1 cellular context compared by ENCODE assay signal in the genomic region with DNA sequence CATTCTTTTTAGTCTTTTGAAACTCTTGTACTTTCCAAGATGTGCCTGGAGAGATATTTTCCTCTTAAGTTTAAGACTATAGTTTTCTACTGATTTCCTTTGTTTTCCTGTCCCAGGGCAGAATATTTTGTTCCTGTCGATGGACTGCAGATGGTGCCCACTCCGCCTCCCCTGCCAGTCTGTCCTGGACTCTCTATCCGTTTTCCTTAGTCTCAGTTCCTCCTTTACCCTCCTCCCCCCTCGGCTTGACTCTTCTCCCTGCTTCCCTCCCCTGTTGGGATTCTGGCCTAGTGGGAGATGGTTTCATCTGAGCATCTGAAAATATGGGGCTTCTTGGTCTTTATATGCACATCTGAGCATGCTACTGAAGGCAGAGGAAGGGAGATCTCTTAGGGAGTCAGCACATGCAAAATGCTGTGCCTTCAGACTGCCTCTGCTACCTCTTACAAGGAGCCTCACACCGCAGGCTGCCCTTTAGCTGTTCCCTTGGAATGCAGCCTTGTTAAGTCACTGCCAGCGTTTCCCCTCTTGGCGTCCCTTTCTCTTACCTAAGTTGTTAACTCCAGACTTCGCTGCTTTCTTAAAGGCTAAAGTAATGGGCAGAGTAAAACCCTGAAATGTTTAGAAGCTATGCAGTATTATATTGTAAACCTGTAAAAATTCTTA.
TF ChIP-seq lines count a peak whose summit lies in the region.

No MANE protein-coding gene starts in this region.

TF ChIP-seq in H1, 55 proteins besides CTCF, POLR2A, EP300 and RAD21 (continued from another document):
- TF ChIP-seq BRCA1 (IDR thresholded peaks at IDR 0.05; ENCODE audit: low read depth, low read length) = no peak
- peak; percentile 93 for TF ChIP-seq TEAD4 (IDR thresholded peaks at IDR 0.05; ENCODE audit: low read depth, low read length)
- no peak for TF ChIP-seq TAF7 (optimal IDR thresholded peaks at IDR 0.05; ENCODE audit: borderline replicate concordance, low read depth, low read length)
- no peak for TF ChIP-seq SRF (IDR thresholded peaks at IDR 0.05; ENCODE audit: low read depth, low read length)
- peak; percentile 37; the same call in 1 of the 2 replicates for TF ChIP-seq TBP (IDR thresholded peaks at IDR 0.05; ENCODE audit: low read depth, low read length)
- TF ChIP-seq JUND (IDR thresholded peaks at IDR 0.05; ENCODE audit: low read length) = no peak
- TF ChIP-seq ASH2L (IDR thresholded peaks at IDR 0.05; ENCODE audit: low read length) = peak; percentile 52
- TF ChIP-seq, protein P1, sequence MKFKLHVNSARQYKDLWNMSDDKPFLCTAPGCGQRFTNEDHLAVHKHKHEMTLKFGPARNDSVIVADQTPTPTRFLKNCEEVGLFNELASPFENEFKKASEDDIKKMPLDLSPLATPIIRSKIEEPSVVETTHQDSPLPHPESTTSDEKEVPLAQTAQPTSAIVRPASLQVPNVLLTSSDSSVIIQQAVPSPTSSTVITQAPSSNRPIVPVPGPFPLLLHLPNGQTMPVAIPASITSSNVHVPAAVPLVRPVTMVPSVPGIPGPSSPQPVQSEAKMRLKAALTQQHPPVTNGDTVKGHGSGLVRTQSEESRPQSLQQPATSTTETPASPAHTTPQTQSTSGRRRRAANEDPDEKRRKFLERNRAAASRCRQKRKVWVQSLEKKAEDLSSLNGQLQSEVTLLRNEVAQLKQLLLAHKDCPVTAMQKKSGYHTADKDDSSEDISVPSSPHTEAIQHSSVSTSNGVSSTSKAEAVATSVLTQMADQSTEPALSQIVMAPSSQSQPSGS (IDR thresholded peaks at IDR 0.05; ENCODE audit: low read length) = no peak
